28 cellular contexts compared by ENCODE assay signal in genomic region chr14:42673963-42674362, GRCh38.
"Had no signal": no experiment of that assay in that cellular context is flagged by ENCODE, and none has a peak within 500 bp of the region (broad histone marks: within the 10 kb centered on the region; RNA-seq: fewer than 3 reads in every experiment).

No MANE protein-coding gene starts in this region.

- H3K36me3 Mint-ChIP-seq: stimulated activated effector memory CD8-positive, alpha-beta T cell treated with anti-CD3 and anti-CD28 coated beads, Interleukin-12 subunit alpha, Interleukin-12 subunit beta, amount 100 ng/mL, for 72 hours; stimulated activated memory B cell treated with anti-CD40 and anti-IgM and Interleukin-4, amounts not matched to agents 10 μg/mL and 1 μg/mL and 100 μg/mL, for 72 hours; stimulated activated naive B cell treated with anti-CD40 and anti-IgM and Interleukin-4, amounts not matched to agents 10 μg/mL and 1 μg/mL and 100 μg/mL, for 72 hours; type B pancreatic cell had no signal

- H3K36me3 ChIP-seq: stomach, suprapubic skin, thoracic aorta, thyroid gland, tibial artery, tibial nerve, transverse colon, upper lobe of left lung, upper lobe of right lung, vagina had no signal

- H3K27ac Mint-ChIP-seq: stimulated activated effector memory CD8-positive, alpha-beta T cell treated with anti-CD3 and anti-CD28 coated beads, Interleukin-12 subunit alpha, Interleukin-12 subunit beta, amount 100 ng/mL, for 72 hours; stimulated activated memory B cell treated with anti-CD40 and anti-IgM and Interleukin-4, amounts not matched to agents 10 μg/mL and 1 μg/mL and 100 μg/mL, for 72 hours; stimulated activated naive B cell treated with anti-CD40 and anti-IgM and Interleukin-4, amounts not matched to agents 10 μg/mL and 1 μg/mL and 100 μg/mL, for 72 hours; stimulated activated naive CD8-positive, alpha-beta T cell treated with anti-CD3 and anti-CD28 coated beads, Interleukin-15, amount 100 ng/mL, for 72 hours; stimulated activated naive CD8-positive, alpha-beta T cell treated with anti-CD3 and anti-CD28 coated beads, Interleukin-15, Interleukin-2, amounts not matched to agents 100 ng/mL and 50 ng/mL, for 24 hours; type B pancreatic cell had no signal

- H3K4me3 ChIP-seq: stomach, suprapubic skin, testis, thoracic aorta, thyroid gland, tibial artery, tibial nerve, transverse colon, upper lobe of left lung, upper lobe of right lung, uterus, vagina had no signal

- H3K4me1 ChIP-seq: stomach, suprapubic skin, testis, thyroid gland, tibial artery, tibial nerve, transverse colon, upper lobe of left lung, upper lobe of right lung, uterus, vagina had no signal

- H3K9me3 Mint-ChIP-seq: type B pancreatic cell had no signal

- H3K9me3 ChIP-seq: stomach, suprapubic skin, testis, thoracic aorta, thyroid gland, tibial artery, tibial nerve, transverse colon, upper lobe of left lung, upper lobe of right lung, uterus, vagina had no signal

- H3K27me3 ChIP-seq: stomach, suprapubic skin, testis, thyroid gland, tibial artery, tibial nerve, transverse colon, upper lobe of left lung, upper lobe of right lung, uterus, vagina had no signal

- H3K27me3 Mint-ChIP-seq: stimulated activated memory B cell treated with anti-CD40 and anti-IgM and Interleukin-4, amounts not matched to agents 10 μg/mL and 1 μg/mL and 100 μg/mL, for 72 hours; stimulated activated naive B cell treated with anti-CD40 and anti-IgM and Interleukin-4, amounts not matched to agents 10 μg/mL and 1 μg/mL and 100 μg/mL, for 72 hours; stimulated activated naive CD8-positive, alpha-beta T cell treated with anti-CD3 and anti-CD28 coated beads, Interleukin-15, amount 100 ng/mL, for 72 hours; stimulated activated naive CD8-positive, alpha-beta T cell treated with anti-CD3 and anti-CD28 coated beads, Interleukin-15, Interleukin-2, amounts not matched to agents 100 ng/mL and 50 ng/mL, for 24 hours; type B pancreatic cell had no signal

- H3K4me1 Mint-ChIP-seq: stimulated activated effector memory CD8-positive, alpha-beta T cell treated with anti-CD3 and anti-CD28 coated beads, Interleukin-12 subunit alpha, Interleukin-12 subunit beta, amount 100 ng/mL, for 72 hours; stimulated activated memory B cell treated with anti-CD40 and anti-IgM and Interleukin-4, amounts not matched to agents 10 μg/mL and 1 μg/mL and 100 μg/mL, for 72 hours; stimulated activated naive B cell treated with anti-CD40 and anti-IgM and Interleukin-4, amounts not matched to agents 10 μg/mL and 1 μg/mL and 100 μg/mL, for 72 hours; stimulated activated naive CD8-positive, alpha-beta T cell treated with anti-CD3 and anti-CD28 coated beads, Interleukin-15, amount 100 ng/mL, for 72 hours had no signal

- DNase-seq: stimulated activated CD4-positive, alpha-beta T cell treated with anti-CD3 and anti-CD28 coated beads, Interleukin-2, amount 100 ng/mL, for 48 hours; stimulated activated CD4-positive, alpha-beta T cell treated with anti-CD3 and anti-CD28 coated beads, Interleukin-4, amount 100 ng/mL, for 1 hour; stimulated activated CD4-positive, alpha-beta T cell treated with anti-CD3 and anti-CD28 coated beads, Interleukin-4, amount 100 ng/mL, for 24 hours; stimulated activated CD4-positive, alpha-beta T cell treated with anti-CD3 and anti-CD28 coated beads, Interleukin-4, amount 100 ng/mL, for 4 hours; stimulated activated CD8-positive, alpha-beta memory T cell treated with anti-CD3 and anti-CD28 coated beads, Interleukin-4, amount 100 ng/mL, for 48 hours; stimulated activated naive B cell treated with anti-CD40 and anti-IgM and Interleukin-4, amounts not matched to agents 10 μg/mL and 1 μg/mL and 100 μg/mL, for 72 hours; stimulated activated naive CD4-positive, alpha-beta T cell; stimulated activated naive CD4-positive, alpha-beta T cell treated with Interleukin-2 at 50 U/mL for 16 hours; stimulated activated naive CD8-positive, alpha-beta T cell treated with anti-CD3 and anti-CD28 coated beads, Interleukin-15, amount 100 ng/mL, for 72 hours; stimulated activated naive CD8-positive, alpha-beta T cell treated with anti-CD3 and anti-CD28 coated beads, Interleukin-15, Interleukin-2, amounts not matched to agents 100 U/mL and 50 U/mL, for 24 hours; stomach; substantia nigra; testis; thyroid gland; tibial artery; transverse colon; trophoblast cell; upper lobe of left lung; upper lobe of right lung; uterus had no signal

- H3K27ac ChIP-seq: stomach, suprapubic skin, testis, thoracic aorta, thyroid gland, tibial artery, tibial nerve, transverse colon, upper lobe of left lung, upper lobe of right lung, uterus, vagina had no signal

- ATAC-seq: stimulated activated effector memory CD8-positive, alpha-beta T cell treated with anti-CD3 and anti-CD28 coated beads, Interleukin-12 subunit alpha, Interleukin-12 subunit beta, amount 100 ng/mL, for 72 hours; stimulated activated memory B cell treated with anti-CD40 and anti-IgM and Interleukin-4, amounts not matched to agents 10 μg/mL and 1 μg/mL and 100 μg/mL, for 72 hours; stimulated activated naive B cell treated with anti-CD40 and anti-IgM and Interleukin-4, amounts not matched to agents 10 μg/mL and 1 μg/mL and 100 μg/mL, for 72 hours; stimulated activated naive CD8-positive, alpha-beta T cell treated with anti-CD3 and anti-CD28 coated beads, Interleukin-15, amount 100 ng/mL, for 72 hours; stimulated activated naive CD8-positive, alpha-beta T cell treated with anti-CD3 and anti-CD28 coated beads, Interleukin-15, Interleukin-2, amounts not matched to agents 100 U/mL and 50 U/mL, for 24 hours; upper lobe of right lung had no signal

- H3K4me3 Mint-ChIP-seq: stimulated activated effector memory CD8-positive, alpha-beta T cell treated with anti-CD3 and anti-CD28 coated beads, Interleukin-12 subunit alpha, Interleukin-12 subunit beta, amount 100 ng/mL, for 72 hours; stimulated activated memory B cell treated with anti-CD40 and anti-IgM and Interleukin-4, amounts not matched to agents 10 μg/mL and 1 μg/mL and 100 μg/mL, for 72 hours; stimulated activated naive B cell treated with anti-CD40 and anti-IgM and Interleukin-4, amounts not matched to agents 10 μg/mL and 1 μg/mL and 100 μg/mL, for 72 hours; stimulated activated naive CD8-positive, alpha-beta T cell treated with anti-CD3 and anti-CD28 coated beads, Interleukin-15, amount 100 ng/mL, for 72 hours; stimulated activated naive CD8-positive, alpha-beta T cell treated with anti-CD3 and anti-CD28 coated beads, Interleukin-15, Interleukin-2, amounts not matched to agents 100 ng/mL and 50 ng/mL, for 24 hours; type B pancreatic cell had no signal
